1 cellular context compared by ENCODE assay signal in genomic region chr1:234986750-234987414, GRCh38.
A peak's percentile ranks its signal among the peaks of the same experiment; 100 is the strongest.
TF ChIP-seq lines count a peak whose summit lies in the region.

No MANE protein-coding gene starts in this region.

TF ChIP-seq in HepG2, 621 proteins besides CTCF, POLR2A, EP300 and RAD21 (continued from another document and continues in another):
- TF ChIP-seq E2F1 (CRISPR knock-in tag; IDR thresholded peaks at IDR 0.05), result no peak; the same call in 1 of the 2 replicates
- TF ChIP-seq JUNB (CRISPR knock-in tag; IDR thresholded peaks at IDR 0.05; ENCODE audit: borderline replicate concordance), result no peak
- no peak for TF ChIP-seq KDM6A (CRISPR knock-in tag; IDR thresholded peaks at IDR 0.05; ENCODE audit: low read depth)
- no peak for TF ChIP-seq DMTF1 (CRISPR knock-in tag; IDR thresholded peaks at IDR 0.05)
- no peak for TF ChIP-seq PTBP1 (IDR thresholded peaks at IDR 0.05; ENCODE audit: low read depth, low read length, poor library complexity, severe bottlenecking)
- no peak for TF ChIP-seq ZNF687 (CRISPR knock-in tag; IDR thresholded peaks at IDR 0.05)
- no peak for TF ChIP-seq ZBTB40 (IDR thresholded peaks at IDR 0.05)
- TF ChIP-seq ZBTB40 (CRISPR knock-in tag; IDR thresholded peaks at IDR 0.05), result no peak
- TF ChIP-seq RNF2 (conservative IDR thresholded peaks at IDR 0.05; ENCODE audit: low read depth), result no peak
- TF ChIP-seq KLF6 (CRISPR knock-in tag; IDR thresholded peaks at IDR 0.05), result no peak
- TF ChIP-seq ZNF772 (CRISPR knock-in tag; IDR thresholded peaks at IDR 0.05), result no peak
- no peak for TF ChIP-seq MLLT10 (CRISPR knock-in tag; IDR thresholded peaks at IDR 0.05)
- TF ChIP-seq ZMYM3 (CRISPR knock-in tag; IDR thresholded peaks at IDR 0.05), result no peak; the same call in 1 of the 2 replicates
- TF ChIP-seq FOXP4 (CRISPR knock-in tag; IDR thresholded peaks at IDR 0.05), result peak; percentile 76
- TF ChIP-seq JUN (CRISPR knock-in tag; IDR thresholded peaks at IDR 0.05), result no peak
- no peak for TF ChIP-seq SIX4 (CRISPR knock-in tag; IDR thresholded peaks at IDR 0.05)
- TF ChIP-seq ZSCAN9 (CRISPR knock-in tag; IDR thresholded peaks at IDR 0.05; ENCODE audit: borderline replicate concordance), result no peak
- no peak for TF ChIP-seq RBAK (CRISPR knock-in tag; IDR thresholded peaks at IDR 0.05)
- no peak for TF ChIP-seq HINFP (CRISPR knock-in tag; IDR thresholded peaks at IDR 0.05; ENCODE audit: low read depth)
- no peak for TF ChIP-seq ZNF512B (CRISPR knock-in tag; IDR thresholded peaks at IDR 0.05; ENCODE audit: borderline replicate concordance)
- TF ChIP-seq CREB1 (IDR thresholded peaks at IDR 0.05), result no peak
- TF ChIP-seq CREB1 (CRISPR knock-in tag; IDR thresholded peaks at IDR 0.05), result 0 out of 2 replicates have a peak, but pooled peaks have one; percentile 37
- TF ChIP-seq CENPBD1 (CRISPR knock-in tag; IDR thresholded peaks at IDR 0.05; ENCODE audit: borderline replicate concordance, low read depth), result no peak
- TF ChIP-seq HMG20A (CRISPR knock-in tag; IDR thresholded peaks at IDR 0.05; ENCODE audit: borderline replicate concordance), result no peak
- TF ChIP-seq HOXA3 (CRISPR knock-in tag; IDR thresholded peaks at IDR 0.05), result no peak
- no peak for TF ChIP-seq MAFK (conservative IDR thresholded peaks at IDR 0.05 in 1 of 2, IDR thresholded peaks at IDR 0.05 in 1 of 2; ENCODE audit: low read length in 2 of 2)
- no peak for TF ChIP-seq ATF1 (CRISPR knock-in tag; IDR thresholded peaks at IDR 0.05)
- TF ChIP-seq NCOR1 (IDR thresholded peaks at IDR 0.05; ENCODE audit: borderline replicate concordance, low read length), result peak; percentile 70; the same call in 1 of the 2 replicates
- no peak for TF ChIP-seq ZMYM4 (CRISPR knock-in tag; IDR thresholded peaks at IDR 0.05)
- no peak; the same call in 1 of the 2 replicates for TF ChIP-seq ZNF136 (CRISPR knock-in tag; IDR thresholded peaks at IDR 0.05; ENCODE audit: low read depth)
- no peak for TF ChIP-seq ZNF550 (CRISPR knock-in tag; IDR thresholded peaks at IDR 0.05; ENCODE audit: borderline replicate concordance)
- TF ChIP-seq ZNF224 (CRISPR knock-in tag; IDR thresholded peaks at IDR 0.05), result no peak
- TF ChIP-seq GTF2F1 (IDR thresholded peaks at IDR 0.05; ENCODE audit: low read length), result no peak
- no peak for TF ChIP-seq REXO4 (CRISPR knock-in tag; IDR thresholded peaks at IDR 0.05; ENCODE audit: borderline replicate concordance)
